ENCODE assay signal across 14 cellular contexts in genomic region chr2:233428008-233428407, GRCh38.
DNase-seq lines count a peak whose midpoint lies in the region; ATAC-seq and TF ChIP-seq lines count a peak whose summit lies in the region.
"Had no signal": no experiment of that assay in that cellular context is flagged by ENCODE, and none has a peak within 500 bp of the region (broad histone marks: within the 10 kb centered on the region; RNA-seq: fewer than 3 reads in every experiment).

No MANE protein-coding gene starts in this region.

- no peaks in the 10 kb centered on the region for H3K27me3 Mint-ChIP-seq in activated CD4-positive, alpha-beta memory T cell treated with anti-CD3 and anti-CD28 coated beads for 36 hours
- no peaks in the 10 kb centered on the region for H3K27me3 Mint-ChIP-seq in activated CD4-positive, alpha-beta memory T cell treated with anti-CD3 and anti-CD28 coated beads, Interleukin-2, amount 10 ng/mL, durations not matched to agents 7 days and 5 days
- no peaks in the 10 kb centered on the region for H3K27me3 Mint-ChIP-seq in stimulated activated memory B cell treated with anti-CD40 and anti-IgM and Interleukin-4, amounts not matched to agents 10 μg/mL and 1 μg/mL and 100 μg/mL, for 72 hours
- H3K27me3 Mint-ChIP-seq in CD14-positive monocyte (ENCODE audit: low read depth in 3 of 3) = no peaks in the 10 kb centered on the region

- POLR2A ChIA-PET in activated CD4-positive, alpha-beta memory T cell treated with anti-CD3 and anti-CD28 coated beads for 36 hours (lab: Charles Lee) = no interaction called here
- POLR2A ChIA-PET in activated CD4-positive, alpha-beta memory T cell treated with anti-CD3 and anti-CD28 coated beads, Interleukin-2, amount 10 ng/mL, durations not matched to agents 7 days and 5 days (lab: Charles Lee) = interaction anchor here (1.1 kb wide), 1 partner anchor 8 kb away, joined by 3 read pairs; no protein-coding TSS in a partner anchor

- peaks cover 17% of the 10 kb centered on the region for H3K9me3 Mint-ChIP-seq in activated CD4-positive, alpha-beta memory T cell treated with anti-CD3 and anti-CD28 coated beads for 36 hours
- H3K9me3 Mint-ChIP-seq in activated CD4-positive, alpha-beta memory T cell treated with anti-CD3 and anti-CD28 coated beads, Interleukin-2, amount 10 ng/mL, durations not matched to agents 7 days and 5 days = peaks cover 12% of the 10 kb centered on the region
- peaks cover 2% of the 10 kb centered on the region for H3K9me3 Mint-ChIP-seq in stimulated activated memory B cell treated with anti-CD40 and anti-IgM and Interleukin-4, amounts not matched to agents 10 μg/mL and 1 μg/mL and 100 μg/mL, for 72 hours
- H3K9me3 Mint-ChIP-seq in CD14-positive monocyte = peaks cover 8 to 20% (median 14%) of the 10 kb centered on the region in 7 donors

- H3K4me3 Mint-ChIP-seq in activated CD4-positive, alpha-beta memory T cell treated with anti-CD3 and anti-CD28 coated beads for 36 hours = no peak overlapping the region
- H3K4me3 Mint-ChIP-seq in activated CD4-positive, alpha-beta memory T cell treated with anti-CD3 and anti-CD28 coated beads, Interleukin-2, amount 10 ng/mL, durations not matched to agents 7 days and 5 days = no peak overlapping the region
- H3K4me3 Mint-ChIP-seq in stimulated activated memory B cell treated with anti-CD40 and anti-IgM and Interleukin-4, amounts not matched to agents 10 μg/mL and 1 μg/mL and 100 μg/mL, for 72 hours = no peak overlapping the region
- H3K4me3 Mint-ChIP-seq in CD14-positive monocyte = no peak overlapping the region

- CTCF ChIA-PET in activated CD4-positive, alpha-beta memory T cell treated with anti-CD3 and anti-CD28 coated beads for 36 hours (lab: Charles Lee) = interaction anchor here (1.1 to 10.4 kb wide), 4 partner anchors 10 to 25 kb away, joined by 4 to 60 read pairs (median 14); no protein-coding TSS in a partner anchor
- CTCF ChIA-PET in activated CD4-positive, alpha-beta memory T cell treated with anti-CD3 and anti-CD28 coated beads, Interleukin-2, amount 10 ng/mL, durations not matched to agents 7 days and 5 days (lab: Charles Lee) = interaction anchor here (1.5 to 2.6 kb wide), 3 partner anchors 10 to 24 kb away, joined by 3 to 14 read pairs (median 6); no protein-coding TSS in a partner anchor

- no peak for TF ChIP-seq CTCF in CD14-positive monocyte (IDR thresholded peaks at IDR 0.05)

- peak; percentile 4 for DNase-seq in activated CD4-positive, alpha-beta memory T cell treated with anti-CD3 and anti-CD28 coated beads for 36 hours
- no peak for DNase-seq in activated CD4-positive, alpha-beta memory T cell treated with anti-CD3 and anti-CD28 coated beads, Interleukin-2, amount 10 ng/mL, durations not matched to agents 7 days and 5 days
- DNase-seq in RPMI7951 (ENCODE audit: low read depth) (peak; percentile 32), mesenteric fat pad (ENCODE audit: low spot score) (peak; percentile 57), NCI-H2081 (lab: John Stamatoyannopoulos, UW) (no peak), CD14-positive monocyte (ENCODE audit: low spot score) (no peak)
- DNase-seq: effector CD4-positive, alpha-beta T cell; heart right ventricle; NCI-H1048; NCI-H82; RPMI8226; stimulated activated naive CD4-positive, alpha-beta T cell had no signal

- peaks cover 72% of the 10 kb centered on the region for H3K4me1 Mint-ChIP-seq in activated CD4-positive, alpha-beta memory T cell treated with anti-CD3 and anti-CD28 coated beads for 36 hours (ENCODE audit: low read depth)
- H3K4me1 Mint-ChIP-seq in activated CD4-positive, alpha-beta memory T cell treated with anti-CD3 and anti-CD28 coated beads, Interleukin-2, amount 10 ng/mL, durations not matched to agents 7 days and 5 days = peaks cover 72% of the 10 kb centered on the region
- peaks cover 62% of the 10 kb centered on the region for H3K4me1 Mint-ChIP-seq in stimulated activated memory B cell treated with anti-CD40 and anti-IgM and Interleukin-4, amounts not matched to agents 10 μg/mL and 1 μg/mL and 100 μg/mL, for 72 hours
- H3K4me1 Mint-ChIP-seq in CD14-positive monocyte = peaks cover 8% of the 10 kb centered on the region

- H3K36me3 Mint-ChIP-seq in activated CD4-positive, alpha-beta memory T cell treated with anti-CD3 and anti-CD28 coated beads for 36 hours = peaks cover 21% of the 10 kb centered on the region
- H3K36me3 Mint-ChIP-seq in activated CD4-positive, alpha-beta memory T cell treated with anti-CD3 and anti-CD28 coated beads, Interleukin-2, amount 10 ng/mL, durations not matched to agents 7 days and 5 days (ENCODE audit: low read depth) = peaks cover 76% of the 10 kb centered on the region
- H3K36me3 Mint-ChIP-seq in stimulated activated memory B cell treated with anti-CD40 and anti-IgM and Interleukin-4, amounts not matched to agents 10 μg/mL and 1 μg/mL and 100 μg/mL, for 72 hours = peaks cover 48% of the 10 kb centered on the region
- H3K36me3 Mint-ChIP-seq in CD14-positive monocyte = peaks cover 52 to 64% of the 10 kb centered on the region in 2 donors

- intact Hi-C loops in activated CD4-positive, alpha-beta memory T cell treated with anti-CD3 and anti-CD28 coated beads for 36 hours (cut with micrococcal nuclease) = no loop called here
- intact Hi-C loops in CD14-positive monocyte (cut with micrococcal nuclease) = no loop called here

- H3K27ac Mint-ChIP-seq in activated CD4-positive, alpha-beta memory T cell treated with anti-CD3 and anti-CD28 coated beads for 36 hours = no peak overlapping the region
- no peak overlapping the region for H3K27ac Mint-ChIP-seq in activated CD4-positive, alpha-beta memory T cell treated with anti-CD3 and anti-CD28 coated beads, Interleukin-2, amount 10 ng/mL, durations not matched to agents 7 days and 5 days
- peak overlapping the region; percentile 69 for H3K27ac Mint-ChIP-seq in stimulated activated memory B cell treated with anti-CD40 and anti-IgM and Interleukin-4, amounts not matched to agents 10 μg/mL and 1 μg/mL and 100 μg/mL, for 72 hours
- peak overlapping the region in 3 of 7 donors; percentile 11 to 68 (median 63) for H3K27ac Mint-ChIP-seq in CD14-positive monocyte

- no peak for ATAC-seq in stimulated activated memory B cell treated with anti-CD40 and anti-IgM and Interleukin-4, amounts not matched to agents 10 μg/mL and 1 μg/mL and 100 μg/mL, for 72 hours
- ATAC-seq in HG02763 (IDR thresholded peaks at IDR 0.05; ENCODE audit: unreplicated experiment) = no peak

Comparison
In these comparisons a context has a peak if more than half of its experiments do, and no peak if none do; other contexts are left out.
1. DNase-seq: peak in activated CD4-positive, alpha-beta memory T cell treated with anti-CD3 and anti-CD28 coated beads for 36 hours (single experiment), RPMI7951 (single experiment) and mesenteric fat pad (single experiment); none in activated CD4-positive, alpha-beta memory T cell treated with anti-CD3 and anti-CD28 coated beads, Interleukin-2, amount 10 ng/mL, durations not matched to agents 7 days and 5 days (single experiment), NCI-H2081 (0 of 2) and CD14-positive monocyte (single experiment).